7 cellular contexts compared by ENCODE assay signal in genomic region chr9:125897481-125897880, GRCh38.
"Had no signal": no experiment of that assay in that cellular context is flagged by ENCODE, and none has a peak within 500 bp of the region (broad histone marks: within the 10 kb centered on the region; RNA-seq: fewer than 3 reads in every experiment).

No MANE protein-coding gene starts in this region.

- H2AFZ ChIP-seq: GM23248 had no signal

- H3K36me3 ChIP-seq: HAP-1 had no signal

- H3K9me3 ChIP-seq: HAP-1 had no signal

- H3K27ac ChIP-seq: GM23248, HL-60, KMS-11 had no signal

- H3K4me3 ChIP-seq: GM23248, HAP-1 had no signal

- H3K4me2 ChIP-seq: KMS-11 had no signal

- DNase-seq: GM23248, GOT3, H7, KBM-7 had no signal

- H3K9ac ChIP-seq: GM23248, KMS-11 had no signal
